8 cellular contexts compared by ENCODE assay signal in the genomic region with DNA sequence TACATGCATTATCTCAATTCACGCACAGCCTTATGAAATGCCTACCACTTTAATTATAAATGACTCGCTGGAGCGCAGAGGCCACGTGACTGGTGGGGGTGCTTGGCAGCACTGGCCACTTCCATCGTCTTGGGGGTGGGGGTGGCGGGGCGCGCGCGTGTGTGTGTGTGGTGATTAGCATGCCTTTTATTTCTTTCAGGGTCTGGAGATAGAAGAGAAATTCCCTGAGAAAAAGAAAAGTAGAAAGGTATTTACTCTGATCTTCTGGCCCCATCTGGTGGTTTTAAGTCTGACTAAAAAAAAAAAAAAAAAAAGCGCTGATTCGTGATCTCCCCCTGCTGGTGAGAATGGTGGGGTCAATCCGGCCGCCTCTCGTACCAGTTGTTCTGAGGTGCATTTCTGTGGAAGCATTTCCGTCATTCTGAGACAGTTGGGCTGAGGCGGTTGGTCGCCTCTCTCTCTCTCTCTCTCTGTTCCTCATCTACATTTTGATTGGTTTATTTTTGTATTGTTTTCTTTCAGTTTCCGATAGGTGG. TPM values are rescaled to one million over a fixed set of nuclear protein-coding genes. Genes with fewer than 3 reads are reported as not detected.
DNase-seq lines count a peak whose midpoint lies in the region; ATAC-seq and TF ChIP-seq lines count a peak whose summit lies in the region.

A gene with protein sequence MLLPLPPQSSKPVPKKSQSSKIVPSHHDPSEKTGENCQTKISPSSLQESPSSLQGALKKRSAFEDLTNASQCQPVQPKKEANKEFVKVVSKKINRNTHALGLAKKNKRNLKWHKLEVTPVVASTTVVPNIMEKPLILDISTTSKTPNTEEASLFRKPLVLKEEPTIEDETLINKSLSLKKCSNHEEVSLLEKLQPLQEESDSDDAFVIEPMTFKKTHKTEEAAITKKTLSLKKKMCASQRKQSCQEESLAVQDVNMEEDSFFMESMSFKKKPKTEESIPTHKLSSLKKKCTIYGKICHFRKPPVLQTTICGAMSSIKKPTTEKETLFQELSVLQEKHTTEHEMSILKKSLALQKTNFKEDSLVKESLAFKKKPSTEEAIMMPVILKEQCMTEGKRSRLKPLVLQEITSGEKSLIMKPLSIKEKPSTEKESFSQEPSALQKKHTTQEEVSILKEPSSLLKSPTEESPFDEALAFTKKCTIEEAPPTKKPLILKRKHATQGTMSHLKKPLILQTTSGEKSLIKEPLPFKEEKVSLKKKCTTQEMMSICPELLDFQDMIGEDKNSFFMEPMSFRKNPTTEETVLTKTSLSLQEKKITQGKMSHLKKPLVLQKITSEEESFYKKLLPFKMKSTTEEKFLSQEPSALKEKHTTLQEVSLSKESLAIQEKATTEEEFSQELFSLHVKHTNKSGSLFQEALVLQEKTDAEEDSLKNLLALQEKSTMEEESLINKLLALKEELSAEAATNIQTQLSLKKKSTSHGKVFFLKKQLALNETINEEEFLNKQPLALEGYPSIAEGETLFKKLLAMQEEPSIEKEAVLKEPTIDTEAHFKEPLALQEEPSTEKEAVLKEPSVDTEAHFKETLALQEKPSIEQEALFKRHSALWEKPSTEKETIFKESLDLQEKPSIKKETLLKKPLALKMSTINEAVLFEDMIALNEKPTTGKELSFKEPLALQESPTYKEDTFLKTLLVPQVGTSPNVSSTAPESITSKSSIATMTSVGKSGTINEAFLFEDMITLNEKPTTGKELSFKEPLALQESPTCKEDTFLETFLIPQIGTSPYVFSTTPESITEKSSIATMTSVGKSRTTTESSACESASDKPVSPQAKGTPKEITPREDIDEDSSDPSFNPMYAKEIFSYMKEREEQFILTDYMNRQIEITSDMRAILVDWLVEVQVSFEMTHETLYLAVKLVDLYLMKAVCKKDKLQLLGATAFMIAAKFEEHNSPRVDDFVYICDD (N-terminal part only) (plus strand): TSS at position 402 of the 536 bp plus-strand sequence. CDS start 80,399 bp downstream, outside the sequence.

- H3K27ac ChIP-seq in suprapubic skin, result no peak within 1 kb of the TSS

- TF ChIP-seq CTCF in fibroblast of villous mesenchyme (IDR thresholded peaks at IDR 0.05; ENCODE audit: insufficient read depth, low read depth, low read length) (peak; percentile 69), suprapubic skin (IDR thresholded peaks at IDR 0.05) (peak; percentile 53 to 63)

- no peak for TF ChIP-seq POLR2A in suprapubic skin (IDR thresholded peaks at IDR 0.05)

- H3K4me3 ChIP-seq in fibroblast of villous mesenchyme (ENCODE audit: low read depth, low read length) (peak within 1 kb of the TSS; percentile 40), suprapubic skin (peak within 1 kb of the TSS; percentile 28)

- peaks cover 5% of the 10 kb centered on the region for H3K4me1 ChIP-seq in suprapubic skin

- TF ChIP-seq EP300 in suprapubic skin (IDR thresholded peaks at IDR 0.05), result no peak

- no peaks in the 10 kb centered on the region for H3K9me3 ChIP-seq in suprapubic skin

- peak; percentile 94 for ATAC-seq in GM21825 (IDR thresholded peaks at IDR 0.05; ENCODE audit: unreplicated experiment)

- DNase-seq in ELR (ENCODE audit: low read depth) (peak; percentile 66), KG1 (lab: John Stamatoyannopoulos, UW) (peak; percentile 25), RPMI7951 (ENCODE audit: low read depth) (peak; percentile 86), fibroblast of villous mesenchyme (ENCODE audit: low read depth) (peak; percentile 69), occipital lobe (lab: John Stamatoyannopoulos, UW) (peak; percentile 39), suprapubic skin (ENCODE audit: low spot score in 2 of 2) (peak; percentile 75 to 83)
- DNase-seq in activated T-helper 9 cell treated with anti-CD3 and anti-CD28 coated beads, Interleukin-2, amount 50 U/mL, for 16 hours (ENCODE audit: low read depth), result peak; percentile 50

- 10% methylated on average over 19 of the region's 19 CpGs for WGBS in suprapubic skin

- H3K36me3 ChIP-seq in suprapubic skin, result no peaks in the 10 kb centered on the region

- no peaks in the 10 kb centered on the region for H3K27me3 ChIP-seq in suprapubic skin

RNA-seq across cellular contexts. Expression of the gene that starts here (rescaled TPM):
- total RNA-seq in RPMI7951 (2014; rRNA removed; shearing (Covaris generic)), result 0.48 and 1.2 TPM in 2 replicates
- total RNA-seq in fibroblast of villous mesenchyme, result 0.97 and 4.3 TPM in 2 replicates
- 0.31 TPM for total RNA-seq in occipital lobe
- 1 to 10 TPM in 1 of 4 donors, under 1 TPM in 3; 0.36 to 8.8 (median 0.82) TPM for total RNA-seq in suprapubic skin

Comparison
In these comparisons a context has a peak if more than half of its experiments do, and no peak if none do; other contexts are left out.
1. Peak in DNase-seq in occipital lobe; RNA of the gene not detected or under 1 TPM.
2. DNase-seq: peak in every context shown above with its lines; median percentile 86 in RPMI7951; 79 in suprapubic skin; 69 in fibroblast of villous mesenchyme; 66 in ELR; 50 in activated T-helper 9 cell treated with anti-CD3 and anti-CD28 coated beads, Interleukin-2, amount 50 U/mL, for 16 hours; 39 in occipital lobe; 25 in KG1.